8 cellular contexts compared by ENCODE assay signal in the genomic region with DNA sequence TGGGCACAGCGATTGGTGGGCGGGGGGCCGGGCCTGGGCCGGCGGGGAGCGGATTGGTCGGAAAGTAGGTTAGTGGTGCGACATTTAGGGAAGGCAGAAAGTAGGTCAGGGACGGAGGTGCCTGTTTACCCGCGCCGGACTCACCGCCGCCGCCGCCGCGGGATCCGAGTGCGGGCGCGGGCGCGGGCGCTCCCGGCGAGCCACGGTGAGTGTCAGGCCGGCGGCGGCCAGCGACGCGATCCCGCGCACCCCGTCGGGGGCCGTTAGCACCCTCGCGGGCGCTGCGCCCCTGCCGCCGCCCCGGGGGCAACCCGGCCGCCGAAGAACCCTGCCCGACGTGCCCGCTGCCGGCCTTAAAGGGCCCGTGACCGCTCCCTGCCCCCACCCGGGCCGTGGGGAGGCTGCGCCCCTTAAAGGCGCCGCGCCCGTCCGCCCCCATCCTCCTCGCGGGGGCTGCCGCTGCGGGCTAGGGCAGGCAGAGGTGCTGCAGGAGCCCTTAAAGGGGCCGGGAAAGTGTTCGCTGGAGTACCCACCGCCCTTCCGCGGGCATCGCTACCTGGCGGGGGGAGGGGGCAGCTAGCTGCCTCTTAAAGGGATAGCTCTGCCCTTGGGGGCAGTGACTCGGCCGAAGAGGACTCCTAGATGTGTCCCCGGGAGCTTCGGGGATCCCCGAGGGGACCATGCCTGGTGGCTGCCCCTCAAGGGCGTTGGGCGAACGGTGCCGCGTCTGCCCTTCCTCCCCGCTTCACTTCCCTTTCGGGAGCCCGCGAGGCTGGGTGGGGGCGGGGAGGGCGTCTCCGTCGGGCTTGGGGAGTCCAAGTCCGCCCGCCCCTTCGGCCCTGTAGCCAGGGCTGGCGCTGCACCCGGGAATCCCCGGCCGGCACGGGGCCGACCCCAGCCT. TPM values are rescaled to one million over a fixed set of nuclear protein-coding genes. Genes with fewer than 3 reads are reported as not detected.
DNase-seq lines count a peak whose midpoint lies in the region; ATAC-seq and TF ChIP-seq lines count a peak whose summit lies in the region.

A gene (plus strand): TSS at position 72 of the 901 bp plus-strand sequence. CDS start 76,519 bp downstream, outside the sequence.

- TF ChIP-seq CTCF in lung (IDR thresholded peaks at IDR 0.05; ENCODE audit: control extremely low read depth, extremely low read depth) = no peak

- 0% methylated on average over 63 to 101 of the region's 101 CpGs for WGBS in lung, 2 donors

- ATAC-seq in GM19467 (IDR thresholded peaks at IDR 0.05; ENCODE audit: unreplicated experiment) (peak; percentile 26), lung (ENCODE audit: insufficient read depth, low FRiP score) (peak; percentile 2)

- DNase-seq in COLO668 (lab: John Stamatoyannopoulos, UW; ENCODE audit: unreplicated experiment) (peak; percentile 73), HK-2 (ENCODE audit: unreplicated experiment) (peak; percentile 23), lung (ENCODE audit: low spot score) (peak; percentile 58), NCI-H1930 (lab: John Stamatoyannopoulos, UW) (no peak)
- peak; percentile 22 to 39 for DNase-seq in activated CD4-positive, alpha-beta T cell treated with anti-CD3 and anti-CD28 coated beads for 24 hours (ENCODE audit: low read depth in 2 of 2)
- DNase-seq in stimulated activated CD4-positive, alpha-beta T cell treated with anti-CD3 and anti-CD28 coated beads, TNF-alpha, amount 100 ng/mL, for 4 hours (ENCODE audit: low read depth in 3 of 3) = peak; percentile 23 to 37 (median 24)

- peak within 1 kb of the TSS; percentile 95 for H3K4me3 ChIP-seq in lung

- no peaks in the 10 kb centered on the region for H3K9me3 ChIP-seq in lung (ENCODE audit: control insufficient read depth in 2 of 2, insufficient read depth in 1 of 2, low read length in 1 of 2)

- H3K27ac ChIP-seq in cingulate gyrus (ENCODE audit: low read depth, low read length) (peak within 1 kb of the TSS; percentile 89), lung (ENCODE audit: low read depth in 1 of 2, low read length in 1 of 2) (peak within 1 kb of the TSS; percentile 88 to 96)

- H3K27me3 ChIP-seq in lung (ENCODE audit: control insufficient read depth, insufficient read depth) = no peaks in the 10 kb centered on the region

- peaks cover 0 to 2% of the 10 kb centered on the region in 2 donors for H3K36me3 ChIP-seq in lung (ENCODE audit: control insufficient read depth in 2 of 2, insufficient read depth in 2 of 2, low read length in 2 of 2)

- H3K4me1 ChIP-seq in lung (ENCODE audit: control insufficient read depth in 2 of 2, insufficient read depth in 2 of 2, low read length in 2 of 2) = peaks cover 3 to 10% of the 10 kb centered on the region in 2 donors

RNA-seq across cellular contexts. Expression of the gene that starts here (rescaled TPM):
- total RNA-seq in lung = 10 to 100 TPM; 35.8 to 38.0 TPM
- 10 to 100 TPM; 13.4 to 16.6 TPM for polyA plus RNA-seq in lung

Comparison
In these comparisons a context has a peak if more than half of its experiments do, and no peak if none do; other contexts are left out.
1. DNase-seq: peak in COLO668 (single experiment), HK-2 (single experiment), activated CD4-positive, alpha-beta T cell treated with anti-CD3 and anti-CD28 coated beads for 24 hours (2 of 2), lung (single experiment) and stimulated activated CD4-positive, alpha-beta T cell treated with anti-CD3 and anti-CD28 coated beads, TNF-alpha, amount 100 ng/mL, for 4 hours (3 of 3); none in NCI-H1930 (0 of 2).